ENCODE assay signal across 19 cellular contexts in the genomic region with DNA sequence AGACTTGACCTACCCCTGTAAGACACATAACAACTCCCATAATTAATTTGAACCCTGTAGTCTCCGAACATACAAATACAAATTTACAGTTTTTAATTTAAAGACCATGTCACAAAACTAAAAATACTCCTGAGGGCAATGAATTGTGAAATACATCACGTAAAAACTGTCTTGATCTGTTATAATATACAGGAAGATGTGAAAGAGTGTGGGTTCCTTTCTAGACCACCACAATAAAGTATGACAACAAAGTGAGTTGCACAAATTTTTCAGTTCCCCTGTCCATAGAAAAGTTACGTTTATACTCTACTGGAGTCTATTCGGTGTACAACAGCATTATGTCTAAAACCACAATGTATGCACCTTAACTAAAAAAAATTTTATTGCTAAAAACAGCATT. TPM values are rescaled to one million over a fixed set of nuclear protein-coding genes. Genes with fewer than 3 reads are reported as not detected.
DNase-seq lines count a peak whose midpoint lies in the region; ATAC-seq and TF ChIP-seq lines count a peak whose summit lies in the region.
"Had no signal": no experiment of that assay in that cellular context is flagged by ENCODE, and none has a peak within 500 bp of the region (broad histone marks: within the 10 kb centered on the region; RNA-seq: fewer than 3 reads in every experiment).

No MANE protein-coding gene starts in this region.

- peaks cover 0 to 1% (median 0%) of the 10 kb centered on the region in 7 donors for H3K9me3 Mint-ChIP-seq in CD14-positive monocyte
- no peaks in the 10 kb centered on the region for H3K9me3 Mint-ChIP-seq in naive thymus-derived CD8-positive, alpha-beta T cell

- no peak for DNase-seq in CD14-positive monocyte (ENCODE audit: low spot score)
- DNase-seq in HL-60 (ENCODE audit: low read depth in 1 of 2, low spot score in 1 of 2): peak in 1 of 2 experiments; percentile 38
- peak; percentile 80 for DNase-seq in NOMO-1 treated with DMSO at 0.1 percent for 48 hours (lab: John Stamatoyannopoulos, UW; ENCODE audit: unreplicated experiment)
- peak in 1 of 10 donors; percentile 10 for DNase-seq in naive thymus-derived CD8-positive, alpha-beta T cell
- DNase-seq in midbrain (lab: John Stamatoyannopoulos, UW): no peak
- no peak for DNase-seq in DMS79 treated with DMSO at 0.1 percent for 48 hours (lab: John Stamatoyannopoulos, UW)
- no peak for DNase-seq in hippocampal formation (lab: John Stamatoyannopoulos, UW)
- DNase-seq: DND-41; MG63; NCI-H1417; NCI-H2029; NCI-H2171; NCI-H446 treated with DMSO at 0.1 percent for 48 hours; NK-92 treated with Interleukin-12 subunit alpha and Interleukin-12 subunit beta, amount 100 ng/mL, for 24 hours; T-helper 1 cell had no signal

- H3K27ac ChIP-seq in HL-60 (replicated peaks): peak overlapping the region; percentile 54
- H3K27ac ChIP-seq: KMS-11, SK-N-MC had no signal

- TF ChIP-seq CTCF in CD14-positive monocyte (IDR thresholded peaks at IDR 0.05) (no peak), HL-60 (IDR thresholded peaks at IDR 0.05; ENCODE audit: insufficient read depth, low read length) (no peak)

- intact Hi-C loops in CD14-positive monocyte (cut with micrococcal nuclease): no loop called here

- peak overlapping the region in 1 of 2 donors; percentile 72 for H3K4me3 Mint-ChIP-seq in CD14-positive monocyte
- H3K4me3 Mint-ChIP-seq in naive thymus-derived CD8-positive, alpha-beta T cell: peak overlapping the region in 5 of 10 donors; percentile 10 to 67 (median 37)
- H3K4me3 Mint-ChIP-seq: B cell had no signal

- peak overlapping the region; percentile 65 to 89 (median 75) for H3K27ac Mint-ChIP-seq in CD14-positive monocyte
- H3K27ac Mint-ChIP-seq in naive thymus-derived CD8-positive, alpha-beta T cell: peak overlapping the region in 7 of 10 donors; percentile 4 to 87 (median 31)
- H3K27ac Mint-ChIP-seq: B cell had no signal

- H3K4me1 Mint-ChIP-seq in CD14-positive monocyte: peaks cover 58% of the 10 kb centered on the region
- peaks cover 8 to 24% (median 22%) of the 10 kb centered on the region in 4 donors for H3K4me1 Mint-ChIP-seq in naive thymus-derived CD8-positive, alpha-beta T cell

- H3K27me3 ChIP-seq in HL-60 (ENCODE audit: insufficient read depth, poor library complexity, severe bottlenecking): no peaks in the 10 kb centered on the region
- H3K27me3 ChIP-seq: MG63 had no signal

- peak in 1 of 2 donors; percentile 7 for ATAC-seq in naive thymus-derived CD8-positive, alpha-beta T cell
- ATAC-seq: Panc1 had no signal

- H3K36me3 Mint-ChIP-seq in CD14-positive monocyte: peaks cover 2 to 5% of the 10 kb centered on the region in 2 donors
- peaks cover 0 to 26% (median 11%) of the 10 kb centered on the region in 3 donors for H3K36me3 Mint-ChIP-seq in naive thymus-derived CD8-positive, alpha-beta T cell

- no peaks in the 10 kb centered on the region for H3K27me3 Mint-ChIP-seq in CD14-positive monocyte (ENCODE audit: low read depth in 3 of 3)
- no peaks in the 10 kb centered on the region for H3K27me3 Mint-ChIP-seq in naive thymus-derived CD8-positive, alpha-beta T cell
- H3K27me3 Mint-ChIP-seq: B cell had no signal

- POLR2A ChIA-PET in naive thymus-derived CD8-positive, alpha-beta T cell (lab: Charles Lee): no interaction called here

- no peak overlapping the region for H3K4me3 ChIP-seq in HL-60 (replicated peaks; ENCODE audit: insufficient read depth, low read length)
- H3K4me3 ChIP-seq: MG63, SK-N-MC had no signal

RNA-seq across cellular contexts. Expression of gene BLOC1S5, which starts 11.0 kb away (rescaled TPM):
- polyA plus RNA-seq in CD14-positive monocyte: 10 to 100 TPM in 1 of 2 donors, 1 to 10 TPM in 1; 9.2 to 11.7 TPM
- total RNA-seq in naive thymus-derived CD8-positive, alpha-beta T cell: 10 to 100 TPM; 23.5 to 24.7 TPM
- polyA plus RNA-seq in naive thymus-derived CD8-positive, alpha-beta T cell: 10 to 100 TPM; 28.5 to 33.7 (median 32.8) TPM

RNA-seq across cellular contexts. Expression of gene EEF1E1, which starts 27.2 kb away (rescaled TPM):
- polyA plus RNA-seq in CD14-positive monocyte: 10 to 100 TPM; 26.2 to 42.2 TPM
- 10 to 100 TPM; 25.2 to 28.6 TPM for total RNA-seq in naive thymus-derived CD8-positive, alpha-beta T cell
- 10 to 100 TPM; 55.5 to 62.0 (median 57.9) TPM for polyA plus RNA-seq in naive thymus-derived CD8-positive, alpha-beta T cell
